Comparison of ENCODE assay signal across 22 cellular contexts in genomic region chr5:78622302-78622971, GRCh38.
"Had no signal": no experiment of that assay in that cellular context is flagged by ENCODE, and none has a peak within 500 bp of the region (broad histone marks: within the 10 kb centered on the region; RNA-seq: fewer than 3 reads in every experiment).

No MANE protein-coding gene starts in this region.

- H3K4me1 Mint-ChIP-seq: activated naive CD4-positive, alpha-beta T cell treated with anti-CD3 and anti-CD28 coated beads, Interleukin-2, amount 50 U/mL, for 24 hours; central memory CD8-positive, alpha-beta T cell had no signal

- ATAC-seq: effector memory CD8-positive, alpha-beta T cell; left ventricle myocardium superior had no signal

- H3K9me3 ChIP-seq: colonic mucosa, thoracic aorta had no signal

- DNase-seq: activated gamma-delta T cell treated with Interleukin-2 at 50 U/mL for 16 hours; activated T-cell treated with anti-CD3 and anti-CD28 coated beads, Interleukin-2, amount 50 U/mL, for 1 hour; aorta; brain microvascular endothelial cell; colonic mucosa; dorsolateral prefrontal cortex; effector memory CD8-positive, alpha-beta T cell; glutamatergic neuron; hippocampal formation; kidney glomerular epithelial cell; left ventricle myocardium superior; retina; spleen; stimulated activated CD4-positive, alpha-beta T cell treated with anti-CD3 and anti-CD28 coated beads, Interleukin-4, amount 100 ng/mL, for 1 hour; stimulated activated naive CD4-positive, alpha-beta T cell; SW 1271; upper lobe of left lung had no signal

- H3K4me3 ChIP-seq: colonic mucosa, dorsolateral prefrontal cortex, esophagus muscularis mucosa, spleen, thoracic aorta, upper lobe of left lung had no signal

- H3K4me1 ChIP-seq: colonic mucosa had no signal

- H3K9me3 Mint-ChIP-seq: activated naive CD4-positive, alpha-beta T cell treated with anti-CD3 and anti-CD28 coated beads, Interleukin-2, amount 50 U/mL, for 24 hours; central memory CD8-positive, alpha-beta T cell; effector memory CD8-positive, alpha-beta T cell had no signal

- H3K4me3 Mint-ChIP-seq: activated naive CD4-positive, alpha-beta T cell treated with anti-CD3 and anti-CD28 coated beads, Interleukin-2, amount 50 U/mL, for 24 hours; central memory CD8-positive, alpha-beta T cell; effector memory CD8-positive, alpha-beta T cell; T-helper 2 cell treated with Interferon-gamma antibody and Interleukin-4, amounts not matched to agents 5 μg/mL and 100 μg/mL, for 36 hours had no signal

- H3K27ac ChIP-seq: brain microvascular endothelial cell, colonic mucosa, spleen, thoracic aorta, upper lobe of left lung had no signal

- H3K36me3 Mint-ChIP-seq: activated naive CD4-positive, alpha-beta T cell treated with anti-CD3 and anti-CD28 coated beads, Interleukin-2, amount 50 U/mL, for 24 hours had no signal

- H3K36me3 ChIP-seq: colonic mucosa, esophagus muscularis mucosa, upper lobe of left lung had no signal

- H3K27me3 ChIP-seq: brain microvascular endothelial cell, colonic mucosa, dorsolateral prefrontal cortex, esophagus muscularis mucosa, upper lobe of left lung had no signal

- H3K27ac Mint-ChIP-seq: activated naive CD4-positive, alpha-beta T cell treated with anti-CD3 and anti-CD28 coated beads, Interleukin-2, amount 50 U/mL, for 24 hours; effector memory CD8-positive, alpha-beta T cell; T-helper 2 cell treated with Interferon-gamma antibody and Interleukin-4, amounts not matched to agents 5 μg/mL and 100 μg/mL, for 36 hours had no signal
